In genomic region chr6:3202999-3203696, GRCh38 we compare ENCODE assay signal across 1 cellular context.
TF ChIP-seq lines count a peak whose summit lies in the region.

No MANE protein-coding gene starts in this region.

TF ChIP-seq in K562, 482 proteins besides CTCF, POLR2A, EP300 and RAD21 (continued from another document and continues in another):
- no peak for TF ChIP-seq RERE (CRISPR knock-in tag; IDR thresholded peaks at IDR 0.05; ENCODE audit: borderline replicate concordance)
- TF ChIP-seq ETV6 (IDR thresholded peaks at IDR 0.05; ENCODE audit: borderline replicate concordance in 1 of 2, low read depth in 2 of 2, low read length in 1 of 2): no peak
- no peak for TF ChIP-seq ETV6 (CRISPR knock-in tag; IDR thresholded peaks at IDR 0.05; ENCODE audit: borderline replicate concordance)
- TF ChIP-seq TSC22D4 (tag; IDR thresholded peaks at IDR 0.05): no peak
- peak; percentile 28; the same call in 1 of the 2 replicates for TF ChIP-seq FOSL1 (tag; conservative IDR thresholded peaks at IDR 0.05)
- no peak for TF ChIP-seq MBD1 (CRISPR knock-in tag; IDR thresholded peaks at IDR 0.05)
- TF ChIP-seq GTF2B (IDR thresholded peaks at IDR 0.05; ENCODE audit: extremely low read depth, insufficient read length): no peak
- no peak for TF ChIP-seq XRCC4 (IDR thresholded peaks at IDR 0.05; ENCODE audit: extremely low read depth, insufficient read depth, insufficient read length)
- no peak for TF ChIP-seq MEF2A (IDR thresholded peaks at IDR 0.05; ENCODE audit: control insufficient read depth, low read depth, low read length)
- TF ChIP-seq HEY1 (CRISPR knock-in tag; IDR thresholded peaks at IDR 0.05; ENCODE audit: borderline replicate concordance): no peak
- TF ChIP-seq ELF2 (CRISPR knock-in tag; IDR thresholded peaks at IDR 0.05): no peak
- TF ChIP-seq CEBPG (CRISPR knock-in tag; IDR thresholded peaks at IDR 0.05): peak; percentile 75
- TF ChIP-seq CEBPG (tag; conservative IDR thresholded peaks at IDR 0.05 in 1 of 2, IDR thresholded peaks at IDR 0.05 in 1 of 2): peak in 1 of 2 experiments; percentile 37; a peak in 1 of 4 replicates
- TF ChIP-seq OTX1 (CRISPR knock-in tag; IDR thresholded peaks at IDR 0.05): no peak
- peak; percentile 63 for TF ChIP-seq CXXC5 (CRISPR knock-in tag; IDR thresholded peaks at IDR 0.05)
- no peak for TF ChIP-seq KAT8 (IDR thresholded peaks at IDR 0.05; ENCODE audit: low read depth)
- TF ChIP-seq ZNF644 (tag; IDR thresholded peaks at IDR 0.05; ENCODE audit: low read depth): no peak
- TF ChIP-seq HDGF (IDR thresholded peaks at IDR 0.05): no peak
- no peak for TF ChIP-seq E2F3 (CRISPR knock-in tag; IDR thresholded peaks at IDR 0.05)
- TF ChIP-seq BCL6 (CRISPR knock-in tag; IDR thresholded peaks at IDR 0.05): no peak
- TF ChIP-seq RB1 (IDR thresholded peaks at IDR 0.05; ENCODE audit: low read depth): no peak
- no peak for TF ChIP-seq ZHX1 (conservative IDR thresholded peaks at IDR 0.05; ENCODE audit: low read length)
- peak; percentile 79 to 88 for TF ChIP-seq KDM1A (IDR thresholded peaks at IDR 0.05)
- no peak for TF ChIP-seq TAF9B (IDR thresholded peaks at IDR 0.05; ENCODE audit: partially characterized antibody)
- TF ChIP-seq TAF15 (IDR thresholded peaks at IDR 0.05; ENCODE audit: low read depth, low read length): no peak
- TF ChIP-seq CREM (IDR thresholded peaks at IDR 0.05; ENCODE audit: low read depth): peak; percentile 56
- no peak for TF ChIP-seq ZNF282 (CRISPR knock-in tag; IDR thresholded peaks at IDR 0.05)
- no peak for TF ChIP-seq ZZZ3 (IDR thresholded peaks at IDR 0.05)
- TF ChIP-seq ZNF274 (IDR thresholded peaks at IDR 0.05; ENCODE audit: borderline replicate concordance, low read depth, low read length): no peak
- peak; percentile 72 for TF ChIP-seq SMARCE1 (IDR thresholded peaks at IDR 0.05)
- TF ChIP-seq BRD4 (IDR thresholded peaks at IDR 0.05): no peak
- no peak for TF ChIP-seq BACH1 (tag; IDR thresholded peaks at IDR 0.05)
- TF ChIP-seq RUNX1 (IDR thresholded peaks at IDR 0.05; ENCODE audit: low read depth): no peak
- TF ChIP-seq ZNF165 (CRISPR knock-in tag; IDR thresholded peaks at IDR 0.05; ENCODE audit: borderline replicate concordance): no peak
- no peak for TF ChIP-seq SP1 (CRISPR knock-in tag; IDR thresholded peaks at IDR 0.05)
- peak; percentile 85 for TF ChIP-seq TAL1 (IDR thresholded peaks at IDR 0.05)
- TF ChIP-seq U2AF1 (optimal IDR thresholded peaks at IDR 0.05; ENCODE audit: low read depth, low read length): no peak
- TF ChIP-seq NR2C1 (IDR thresholded peaks at IDR 0.05): no peak
- TF ChIP-seq NR2C1 (tag; IDR thresholded peaks at IDR 0.05): 0 out of 2 replicates have a peak, but pooled peaks have one; percentile 17
- TF ChIP-seq ZNF512 (tag; IDR thresholded peaks at IDR 0.05): no peak
- no peak for TF ChIP-seq NFE2L1 (tag; IDR thresholded peaks at IDR 0.05; ENCODE audit: borderline replicate concordance, low read depth)
- TF ChIP-seq POLR2AphosphoS5 (IDR thresholded peaks at IDR 0.05; ENCODE audit: control insufficient read depth, insufficient read depth, low read depth, low read length): peak; percentile 68
- peak; percentile 49 for TF ChIP-seq DACH1 (IDR thresholded peaks at IDR 0.05; ENCODE audit: partially characterized antibody)
- peak; percentile 88; the same call in 1 of the 2 replicates for TF ChIP-seq CBFB (CRISPR knock-in tag; IDR thresholded peaks at IDR 0.05)
- TF ChIP-seq GTF2F1 (IDR thresholded peaks at IDR 0.05; ENCODE audit: low read depth, low read length): no peak
- no peak for TF ChIP-seq ZC3H4 (CRISPR knock-in tag; IDR thresholded peaks at IDR 0.05; ENCODE audit: borderline replicate concordance)
- no peak for TF ChIP-seq ZNF217 (CRISPR knock-in tag; IDR thresholded peaks at IDR 0.05)
- TF ChIP-seq ATF1 (CRISPR knock-in tag; IDR thresholded peaks at IDR 0.05): no peak
- TF ChIP-seq ATF1 (tag; IDR thresholded peaks at IDR 0.05): peak; percentile 14; the same call in 1 of the 2 replicates
- TF ChIP-seq ARID3A (IDR thresholded peaks at IDR 0.05; ENCODE audit: borderline replicate concordance, low read depth, low read length): peak; percentile 75; the same call in 1 of the 2 replicates
- no peak for TF ChIP-seq ZNF121 (CRISPR knock-in tag; conservative IDR thresholded peaks at IDR 0.05)
- TF ChIP-seq GTF2A2 (tag; IDR thresholded peaks at IDR 0.05): no peak
- TF ChIP-seq TEAD4 (IDR thresholded peaks at IDR 0.05; ENCODE audit: low read length): peak; percentile 96
- TF ChIP-seq TEAD4 (CRISPR knock-in tag; IDR thresholded peaks at IDR 0.05; ENCODE audit: borderline replicate concordance): no peak
- TF ChIP-seq POLR3G (IDR thresholded peaks at IDR 0.05; ENCODE audit: extremely low read depth, insufficient read length, insufficient replicate concordance): no peak
- TF ChIP-seq ATF6 (CRISPR knock-in tag; IDR thresholded peaks at IDR 0.05): no peak
- no peak for TF ChIP-seq SNAPC5 (CRISPR knock-in tag; IDR thresholded peaks at IDR 0.05)
- TF ChIP-seq YBX1 (IDR thresholded peaks at IDR 0.05): no peak
